In genomic region chr20:63274381-63275228, GRCh38 we compare ENCODE assay signal across 7 cellular contexts. TPM values are rescaled to one million over a fixed set of nuclear protein-coding genes. Genes with fewer than 3 reads are reported as not detected.
A peak's percentile ranks its signal among the peaks of the same experiment; 100 is the strongest.
DNase-seq lines count a peak whose midpoint lies in the region; ATAC-seq lines count a peak whose summit lies in the region.
"Had no signal": no experiment of that assay in that cellular context is flagged by ENCODE, and none has a peak within 500 bp of the region (broad histone marks: within the 10 kb centered on the region; RNA-seq: fewer than 3 reads in every experiment).

No MANE protein-coding gene starts in this region.

- in situ Hi-C loops in SK-MEL-5 (cut with HindIII; ENCODE audit: low pct_unique_long_range_greater_than_20kb, low sequenced_read_pairs): no loop called here

- H3K27ac ChIP-seq in CD8-positive, alpha-beta memory T cell (ENCODE audit: low read depth, low read length): no peak overlapping the region

- peak overlapping the region in 6 of 8 donors; percentile 11 to 76 (median 42) for H3K27ac Mint-ChIP-seq in CD8-positive, alpha-beta memory T cell
- H3K27ac Mint-ChIP-seq in memory B cell: peak overlapping the region; percentile 38

- H3K27me3 Mint-ChIP-seq in CD8-positive, alpha-beta memory T cell: no peaks in the 10 kb centered on the region
- H3K27me3 Mint-ChIP-seq in memory B cell: no peaks in the 10 kb centered on the region

- H3K27me3 ChIP-seq in CD8-positive, alpha-beta memory T cell (ENCODE audit: insufficient read depth, low read length, poor library complexity, severe bottlenecking): no peaks in the 10 kb centered on the region

- CTCF ChIA-PET in CD8-positive, alpha-beta memory T cell (lab: Charles Lee): no interaction called here

- H3K36me3 Mint-ChIP-seq in CD8-positive, alpha-beta memory T cell: peaks cover 0 to 46% (median 0%) of the 10 kb centered on the region in 3 donors
- peaks cover 7% of the 10 kb centered on the region for H3K36me3 Mint-ChIP-seq in memory B cell

- peaks cover 7% of the 10 kb centered on the region for H3K36me3 ChIP-seq in CD8-positive, alpha-beta memory T cell (ENCODE audit: insufficient read depth, low read length)

- no peak for ATAC-seq in memory B cell (ENCODE audit: low read depth)
- ATAC-seq in HG03159 (IDR thresholded peaks at IDR 0.05; ENCODE audit: unreplicated experiment): no peak

- peak overlapping the region; percentile 39 to 87 (median 72) for H3K4me3 Mint-ChIP-seq in CD8-positive, alpha-beta memory T cell
- H3K4me3 Mint-ChIP-seq in memory B cell: peak overlapping the region; percentile 22

- peaks cover 30 to 33% (median 33%) of the 10 kb centered on the region in 3 donors for H3K4me1 Mint-ChIP-seq in CD8-positive, alpha-beta memory T cell
- H3K4me1 Mint-ChIP-seq in memory B cell: peaks cover 17% of the 10 kb centered on the region

- H3K4me3 ChIP-seq in CD8-positive, alpha-beta memory T cell (ENCODE audit: low read length): no peak overlapping the region

- peaks cover 17% of the 10 kb centered on the region for H3K4me1 ChIP-seq in CD8-positive, alpha-beta memory T cell (ENCODE audit: insufficient read depth, low read length)

- no peaks in the 10 kb centered on the region for H3K9me3 ChIP-seq in CD8-positive, alpha-beta memory T cell (ENCODE audit: low read length)

- no peaks in the 10 kb centered on the region for H3K9me3 Mint-ChIP-seq in CD8-positive, alpha-beta memory T cell
- no peaks in the 10 kb centered on the region for H3K9me3 Mint-ChIP-seq in memory B cell

- POLR2A ChIA-PET in CD8-positive, alpha-beta memory T cell (lab: Charles Lee): no interaction called here

- DNase-seq in CD8-positive, alpha-beta memory T cell: no peak
- DNase-seq in SK-MEL-5 (ENCODE audit: low read depth, low spot score): peak; percentile 46
- no peak for DNase-seq in memory B cell (ENCODE audit: low spot score in 2 of 2)
- DNase-seq in cerebellar cortex (ENCODE audit: low spot score): no peak
- DNase-seq in MV-4-11 (lab: John Stamatoyannopoulos, UW): no peak
- DNase-seq: NCI-H524 treated with DMSO at 0.1 percent for 48 hours had no signal

RNA-seq across cellular contexts. Expression of gene ARFGAP1, which starts 2.0 kb away (rescaled TPM):
- 10 to 100 TPM; 71.0 to 77.5 TPM for total RNA-seq in CD8-positive, alpha-beta memory T cell
- polyA plus RNA-seq in CD8-positive, alpha-beta memory T cell: 22.7 TPM
- 53.0 and 61.5 TPM in 2 replicates for total RNA-seq in SK-MEL-5 (2014; rRNA removed; shearing (Covaris generic))
- polyA plus RNA-seq in SK-MEL-5 (2015; cell fraction: cytosol; rRNA removed): 54.6 and 66.6 TPM in 2 replicates
- 1,120 and 1,200 TPM in 2 replicates for polyA plus RNA-seq in SK-MEL-5 (2015; cell fraction: nucleus; rRNA removed)

RNA-seq across cellular contexts. Expression of gene COL20A1, which starts 18.4 kb away (rescaled TPM):
- total RNA-seq in CD8-positive, alpha-beta memory T cell: under 1 TPM in 1 of 2 experiments, not detected in 1; 0.04 TPM
- not detected for polyA plus RNA-seq in CD8-positive, alpha-beta memory T cell
- total RNA-seq in SK-MEL-5 (2014; rRNA removed; shearing (Covaris generic)): not detected in 2 replicates
- polyA plus RNA-seq in SK-MEL-5 (2015; cell fraction: cytosol; rRNA removed): not detected in 2 replicates
- 0.96 and 1.8 TPM in 2 replicates for polyA plus RNA-seq in SK-MEL-5 (2015; cell fraction: nucleus; rRNA removed)

RNA-seq across cellular contexts. Expression of gene NKAIN4, which starts 20.3 kb away (rescaled TPM):
- total RNA-seq in CD8-positive, alpha-beta memory T cell: not detected
- not detected for polyA plus RNA-seq in CD8-positive, alpha-beta memory T cell
- not detected in 2 replicates for total RNA-seq in SK-MEL-5 (2014; rRNA removed; shearing (Covaris generic))
- not detected in 2 replicates for polyA plus RNA-seq in SK-MEL-5 (2015; cell fraction: cytosol; rRNA removed)
- not detected in 2 replicates for polyA plus RNA-seq in SK-MEL-5 (2015; cell fraction: nucleus; rRNA removed)

RNA-seq across cellular contexts. Expression of gene BIRC7, which starts 38.9 kb away (rescaled TPM):
- total RNA-seq in CD8-positive, alpha-beta memory T cell: not detected
- not detected for polyA plus RNA-seq in CD8-positive, alpha-beta memory T cell
- total RNA-seq in SK-MEL-5 (2014; rRNA removed; shearing (Covaris generic)): 7.7 and 12.3 TPM in 2 replicates
- 8.4 and 9.4 TPM in 2 replicates for polyA plus RNA-seq in SK-MEL-5 (2015; cell fraction: cytosol; rRNA removed)
- 69.9 and 108 TPM in 2 replicates for polyA plus RNA-seq in SK-MEL-5 (2015; cell fraction: nucleus; rRNA removed)

RNA-seq across cellular contexts. Expression of gene YTHDF1, which starts 58.7 kb away (rescaled TPM):
- total RNA-seq in CD8-positive, alpha-beta memory T cell: 10 to 100 TPM; 47.0 to 47.5 TPM
- 43.1 TPM for polyA plus RNA-seq in CD8-positive, alpha-beta memory T cell
- 28.7 and 31.8 TPM in 2 replicates for total RNA-seq in SK-MEL-5 (2014; rRNA removed; shearing (Covaris generic))
- 40.5 and 54.2 TPM in 2 replicates for polyA plus RNA-seq in SK-MEL-5 (2015; cell fraction: cytosol; rRNA removed)
- 110 and 111 TPM in 2 replicates for polyA plus RNA-seq in SK-MEL-5 (2015; cell fraction: nucleus; rRNA removed)
